Comparison of ENCODE assay signal across 8 cellular contexts in the genomic region with DNA sequence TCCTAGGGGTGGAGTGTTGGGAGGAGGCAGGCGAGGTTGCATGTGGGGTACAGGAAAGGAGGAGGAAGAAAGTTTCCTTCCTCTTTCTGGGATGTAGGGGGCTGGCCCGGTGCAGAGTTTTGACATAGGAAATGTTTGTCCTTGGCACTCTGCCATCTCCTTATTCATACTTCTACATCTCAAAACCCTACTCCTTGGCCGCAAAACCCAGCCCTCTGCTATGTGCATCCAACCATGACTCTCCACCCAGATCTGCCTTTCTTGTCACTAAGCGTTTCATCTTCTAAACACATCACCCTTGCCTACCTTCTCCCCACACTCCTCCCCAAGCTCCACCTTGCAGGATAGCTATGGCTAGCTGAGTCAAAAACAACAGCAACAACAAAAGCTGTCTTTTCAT. TPM values are rescaled to one million over a fixed set of nuclear protein-coding genes. Genes with fewer than 3 reads are reported as not detected.
DNase-seq lines count a peak whose midpoint lies in the region; ATAC-seq and TF ChIP-seq lines count a peak whose summit lies in the region.
"Not testable (repeated sequence)": the region's sequence is repeated elsewhere in the genome, so short reads cannot be mapped to it uniquely, and the experiment has no call there.

No MANE protein-coding gene starts in this region.

- DNase-seq in DMS53 treated with DMSO at 0.1 percent for 48 hours (lab: John Stamatoyannopoulos, UW; ENCODE audit: unreplicated experiment) (peak; percentile 9), NCI-H69 (lab: John Stamatoyannopoulos, UW) (peak; percentile 24), brain microvascular endothelial cell (peak; percentile 66), kidney glomerular epithelial cell (lab: John Stamatoyannopoulos, UW) (peak; percentile 46)
- peak; percentile 79 for DNase-seq in activated CD4-positive, alpha-beta memory T cell treated with anti-CD3 and anti-CD28 coated beads for 36 hours
- DNase-seq in stimulated activated CD4-positive, alpha-beta T cell treated with anti-CD3 and anti-CD28 coated beads, TNF-alpha, amount 100 ng/mL, for 48 hours (ENCODE audit: low read depth in 3 of 3): peak; percentile 18 to 48 (median 38)

- POLR2A ChIA-PET in activated CD4-positive, alpha-beta memory T cell treated with anti-CD3 and anti-CD28 coated beads for 36 hours (lab: Charles Lee): not testable (repeated sequence)

- H3K27ac Mint-ChIP-seq in activated CD4-positive, alpha-beta memory T cell treated with anti-CD3 and anti-CD28 coated beads for 36 hours: peak overlapping the region; percentile 31

- in situ Hi-C loops in brain microvascular endothelial cell (cut with HindIII; ENCODE audit: low pct_ligation_motif_present, low sequenced_read_pairs): not testable (repeated sequence)

- CTCF ChIA-PET in activated CD4-positive, alpha-beta memory T cell treated with anti-CD3 and anti-CD28 coated beads for 36 hours (lab: Charles Lee): not testable (repeated sequence)

- H3K27ac ChIP-seq in brain microvascular endothelial cell: not testable (repeated sequence)

- H3K36me3 Mint-ChIP-seq in activated CD4-positive, alpha-beta memory T cell treated with anti-CD3 and anti-CD28 coated beads for 36 hours: not testable (repeated sequence)

- H3K27me3 Mint-ChIP-seq in activated CD4-positive, alpha-beta memory T cell treated with anti-CD3 and anti-CD28 coated beads for 36 hours: not testable (repeated sequence)

- H3K4me3 ChIP-seq in brain microvascular endothelial cell (ENCODE audit: low read depth, low read length): not testable (repeated sequence)

- intact Hi-C loops in activated CD4-positive, alpha-beta memory T cell treated with anti-CD3 and anti-CD28 coated beads for 36 hours (cut with micrococcal nuclease): not testable (repeated sequence)

- H3K4me3 Mint-ChIP-seq in activated CD4-positive, alpha-beta memory T cell treated with anti-CD3 and anti-CD28 coated beads for 36 hours: not testable (repeated sequence)

- not testable (repeated sequence) for H3K9me3 Mint-ChIP-seq in activated CD4-positive, alpha-beta memory T cell treated with anti-CD3 and anti-CD28 coated beads for 36 hours

- TF ChIP-seq CTCF in brain microvascular endothelial cell (IDR thresholded peaks at IDR 0.05; ENCODE audit: low read depth, low read length, missing control alignments): not testable (repeated sequence)

- peaks cover 44% of the 10 kb centered on the region for H3K4me1 Mint-ChIP-seq in activated CD4-positive, alpha-beta memory T cell treated with anti-CD3 and anti-CD28 coated beads for 36 hours (ENCODE audit: low read depth)

- H3K27me3 ChIP-seq in brain microvascular endothelial cell (replicated peaks): not testable (repeated sequence)

- ATAC-seq in GM19463 (IDR thresholded peaks at IDR 0.05; ENCODE audit: unreplicated experiment) (peak; percentile 93), HG03097 (IDR thresholded peaks at IDR 0.05; ENCODE audit: low FRiP score, unreplicated experiment) (peak; percentile 82)

- not testable (repeated sequence) for H3K36me3 ChIP-seq in brain microvascular endothelial cell (replicated peaks)

RNA-seq across cellular contexts. Expression of a gene that starts 48.1 kb away (rescaled TPM):
- total RNA-seq in activated CD4-positive, alpha-beta memory T cell treated with anti-CD3 and anti-CD28 coated beads for 36 hours: 10 to 100 TPM; 25.0 to 26.0 TPM

Comparison
In these comparisons a context has a peak if more than half of its experiments do, and no peak if none do; other contexts are left out.
1. DNase-seq: peak in every context shown above with its lines; median percentile 79 in activated CD4-positive, alpha-beta memory T cell treated with anti-CD3 and anti-CD28 coated beads for 36 hours; 66 in brain microvascular endothelial cell; 46 in kidney glomerular epithelial cell; 38 in stimulated activated CD4-positive, alpha-beta T cell treated with anti-CD3 and anti-CD28 coated beads, TNF-alpha, amount 100 ng/mL, for 48 hours; 24 in NCI-H69; 9 in DMS53 treated with DMSO at 0.1 percent for 48 hours.